In genomic region chr21:36981049-36981391, GRCh38 we compare ENCODE assay signal across 10 cellular contexts. TPM values are rescaled to one million over a fixed set of nuclear protein-coding genes. Genes with fewer than 3 reads are reported as not detected.
DNase-seq lines count a peak whose midpoint lies in the region; ATAC-seq, FAIRE-seq and TF ChIP-seq lines count a peak whose summit lies in the region.
"Had no signal": no experiment of that assay in that cellular context is flagged by ENCODE, and none has a peak within 500 bp of the region (broad histone marks: within the 10 kb centered on the region; RNA-seq: fewer than 3 reads in every experiment).

No MANE protein-coding gene starts in this region.

- no peaks in the 10 kb centered on the region for H3K9me3 Mint-ChIP-seq in type B pancreatic cell

- no peak overlapping the region for H3K27ac Mint-ChIP-seq in type B pancreatic cell

- H3K18ac ChIP-seq in mesenchymal stem cell (ENCODE audit: low read depth in 1 of 2, low read length in 2 of 2): peak overlapping the region; percentile 50 to 61

- intact Hi-C loops in Right ventricle myocardium superior (cut with DNase I) (no loop called here), GM12878 (cut with micrococcal nuclease; ENCODE audit: unreplicated experiment) (loop anchor here (10.0 kb wide), 1 partner anchor 384 kb away; the partner anchor contains the start of gene DYRK1A)

- no peaks in the 10 kb centered on the region for H4K20me1 ChIP-seq in GM12878 (ENCODE audit: control insufficient read depth, insufficient read depth)

- in situ Hi-C loops in GM12878 (cut with MboI): no loop called here

- H3K9me3 ChIP-seq in cardiac muscle cell (ENCODE audit: low read depth) (no peaks in the 10 kb centered on the region), GM12878 (replicated peaks; ENCODE audit: control insufficient read depth, insufficient read depth, low read length) (no peaks in the 10 kb centered on the region), mesenchymal stem cell (ENCODE audit: control insufficient read depth, low read length) (no peaks in the 10 kb centered on the region)

- H4K8ac ChIP-seq in mesenchymal stem cell (ENCODE audit: low read length): peak overlapping the region; percentile 94

- POLR2A ChIA-PET in GM12878 (lab: Charles Lee): interaction anchor here (0.6 kb wide), 1 partner anchor 840 kb away, joined by 4 read pairs; no protein-coding TSS in a partner anchor

- ATAC-seq in Right ventricle myocardium superior (ENCODE audit: poor library complexity) (no peak), GM12878 (no peak; the same call in 2 of the 3 replicates), GM18858 (IDR thresholded peaks at IDR 0.05; ENCODE audit: unreplicated experiment) (no peak), HG03095 (IDR thresholded peaks at IDR 0.05; ENCODE audit: unreplicated experiment) (no peak), HG02938 (IDR thresholded peaks at IDR 0.05; ENCODE audit: unreplicated experiment) (no peak)

- H2BK5ac ChIP-seq in mesenchymal stem cell (ENCODE audit: low read depth, low read length, poor library complexity, severe bottlenecking): no peak overlapping the region

- H3K36me3 ChIP-seq in cardiac muscle cell (no peaks in the 10 kb centered on the region), GM12878 (ENCODE audit: control insufficient read depth in 2 of 2, insufficient read depth in 2 of 2, low read length in 1 of 2) (no peaks in the 10 kb centered on the region), mesenchymal stem cell (ENCODE audit: control insufficient read depth in 1 of 2, insufficient read depth in 2 of 2, low read depth in 1 of 2, low read length in 2 of 2) (no peaks in the 10 kb centered on the region)

- CTCF ChIA-PET in GM12878 (lab: Yijun Ruan, JAX): interaction anchor here (2.0 kb wide), 1 partner anchor 29 kb away, joined by 7 read pairs; no protein-coding TSS in a partner anchor

- H3K4me3 Mint-ChIP-seq in type B pancreatic cell: peak overlapping the region; percentile 82

- TF ChIP-seq EP300 in GM12878 (IDR thresholded peaks at IDR 0.05; ENCODE audit: borderline replicate concordance in 1 of 2, control insufficient read depth in 1 of 2, low read depth in 2 of 2, low read length in 2 of 2): no peak

- H3K4ac ChIP-seq in mesenchymal stem cell (ENCODE audit: low read depth in 1 of 2, low read length in 2 of 2): peak overlapping the region in 1 of 2 experiments; percentile 64

- RAD21 ChIA-PET in GM12878 (lab: Charles Lee; ENCODE audit: unreplicated experiment): no interaction called here

- H3K4me3 ChIP-seq in cardiac muscle cell: peak overlapping the region; percentile 30
- H3K4me3 ChIP-seq in GM12878: peak overlapping the region; percentile 47; the same call in 1 of the 2 replicates
- peak overlapping the region in 1 of 2 experiments; percentile 77 for H3K4me3 ChIP-seq in mesenchymal stem cell (ENCODE audit: insufficient read depth in 1 of 2, low read depth in 1 of 2, low read length in 2 of 2)

- H3K9ac ChIP-seq in GM12878 (ENCODE audit: control insufficient read depth, insufficient read depth, low read length) (peak overlapping the region; percentile 28), mesenchymal stem cell (ENCODE audit: low read length) (peak overlapping the region; percentile 71)

- H2AFZ ChIP-seq in GM12878 (ENCODE audit: control insufficient read depth, low read depth, low read length): peak overlapping the region; percentile 73
- peak overlapping the region; percentile 83 for H2AFZ ChIP-seq in mesenchymal stem cell (ENCODE audit: low read depth, low read length)

- H3K27ac ChIP-seq in cardiac muscle cell (no peak overlapping the region), GM12878 (ENCODE audit: control insufficient read depth, insufficient read depth) (no peak overlapping the region), mesenchymal stem cell (ENCODE audit: low read length, poor library complexity, severe bottlenecking) (no peak overlapping the region)

- 0% methylated on average over 2 of the region's 2 CpGs for WGBS in GM12878 (ENCODE audit: insufficient coverage, insufficient replicate concordance, low lambda C conversion rate, missing lambda C conversion rate)
- no CpG with 5 or more reads among the region's 2 CpGs for WGBS in mesenchymal stem cell

- H3K23ac ChIP-seq in mesenchymal stem cell (ENCODE audit: low read length in 2 of 2): no peak overlapping the region

- DNase-seq in cardiac muscle cell (ENCODE audit: low read depth in 1 of 2, low spot score in 1 of 2): no peak
- DNase-seq in Right ventricle myocardium superior: no peak
- no peak for DNase-seq in GM12878 (ENCODE audit: low read depth, low spot score)
- DNase-seq in mesenchymal stem cell: no peak
- DNase-seq in type B pancreatic cell (ENCODE audit: extremely low spot score, unreplicated experiment): no peak
- DNase-seq: effector CD4-positive, alpha-beta T cell; SW 1271 had no signal

- H3K4me2 ChIP-seq in GM12878 (ENCODE audit: control insufficient read depth, insufficient read depth): peak overlapping the region; percentile 91
- H3K4me2 ChIP-seq in mesenchymal stem cell (ENCODE audit: low read length, poor library complexity, severe bottlenecking): peak overlapping the region; percentile 98

- TF ChIP-seq RAD21 in GM12878 (IDR thresholded peaks at IDR 0.05; ENCODE audit: insufficient read depth, low read depth, low read length): no peak

- H3K4me1 ChIP-seq in cardiac muscle cell (ENCODE audit: low read depth) (no peaks in the 10 kb centered on the region), GM12878 (ENCODE audit: control insufficient read depth, insufficient read depth, low read length) (peaks cover 15% of the 10 kb centered on the region), mesenchymal stem cell (ENCODE audit: control insufficient read depth, insufficient read depth, low read depth, low read length) (peaks cover 11% of the 10 kb centered on the region)

- no peak overlapping the region for H2AK5ac ChIP-seq in mesenchymal stem cell (ENCODE audit: low read length, severe bottlenecking)

- no peaks in the 10 kb centered on the region for H3K79me2 ChIP-seq in GM12878 (ENCODE audit: control insufficient read depth, insufficient read depth, low read length)

- H2BK120ac ChIP-seq in mesenchymal stem cell (ENCODE audit: low read depth, low read length): no peak overlapping the region

- H3K36me3 Mint-ChIP-seq in type B pancreatic cell: no peaks in the 10 kb centered on the region

- H3K27me3 Mint-ChIP-seq in type B pancreatic cell: peaks cover 13% of the 10 kb centered on the region

- H3K79me1 ChIP-seq in mesenchymal stem cell (replicated peaks; ENCODE audit: low read length, poor library complexity, severe bottlenecking): peaks cover 9% of the 10 kb centered on the region

- FAIRE-seq in GM12878 (lab: Jason Lieb, UNC): no peak

- H2BK15ac ChIP-seq in mesenchymal stem cell (ENCODE audit: low read depth, poor library complexity, severe bottlenecking): no peak overlapping the region

- peaks cover 20% of the 10 kb centered on the region for H3K27me3 ChIP-seq in cardiac muscle cell
- no peaks in the 10 kb centered on the region for H3K27me3 ChIP-seq in GM12878 (replicated peaks in 1 of 2; ENCODE audit: control insufficient read depth in 2 of 2, insufficient read depth in 2 of 2, low read length in 1 of 2)
- H3K27me3 ChIP-seq in mesenchymal stem cell (ENCODE audit: control insufficient read depth in 1 of 2, insufficient read depth in 1 of 2, low read length in 2 of 2): peaks cover 0 to 5% of the 10 kb centered on the region in 2 experiments

- peak overlapping the region in 1 of 2 experiments; percentile 11 for H3K14ac ChIP-seq in mesenchymal stem cell (ENCODE audit: low read length in 2 of 2)

- peak overlapping the region; percentile 92 for H4K91ac ChIP-seq in mesenchymal stem cell (ENCODE audit: low read length)

- no peak for TF ChIP-seq CTCF in cardiac muscle cell (IDR thresholded peaks at IDR 0.05; ENCODE audit: low read depth, low read length)
- no peak for TF ChIP-seq CTCF in GM12878 (IDR thresholded peaks at IDR 0.05 in 2 of 3, conservative IDR thresholded peaks at IDR 0.05 in 1 of 3; ENCODE audit: control insufficient read depth in 2 of 3, extremely low read depth in 1 of 3, insufficient read depth in 1 of 3, low read depth in 3 of 3, low read length in 3 of 3)
- TF ChIP-seq CTCF in type B pancreatic cell (conservative IDR thresholded peaks at IDR 0.05): no peak

- peaks cover 15% of the 10 kb centered on the region for H3K4me1 Mint-ChIP-seq in type B pancreatic cell (ENCODE audit: unreplicated experiment)

- SMC1A ChIA-PET in GM12878 (lab: Charles Lee; ENCODE audit: uncharacterized antibody, unreplicated experiment): no interaction called here

- no TSS peak for BruUV-seq in GM12878 (replicated peaks; lab: Mats Ljungman, UMichigan)

- TF ChIP-seq POLR2A in GM12878 (IDR thresholded peaks at IDR 0.05; ENCODE audit: low read depth, low read length): no peak

- no peak overlapping the region for H2BK12ac ChIP-seq in mesenchymal stem cell (ENCODE audit: low read length in 2 of 2)

RNA-seq across cellular contexts. Expression of gene HLCS, which starts 14.6 kb away (rescaled TPM):
- total RNA-seq in cardiac muscle cell (14.6 and 20.1 TPM in 2 replicates), Right ventricle myocardium superior (6.3 TPM), GM12878 (2014; rRNA removed) (9.7 and 12.8 TPM in 2 replicates), GM12878 (2014; rRNA removed; fragmentation: Illumina TruSeq; extraction: Trizol) (9.5 and 11.4 TPM in 2 replicates), GM12878 (2021) (11.9 and 13.3 TPM in 2 replicates), type B pancreatic cell (ENCODE audit: low replicate concordance) (10.6 and 14.8 TPM in 2 replicates)
- polyA plus RNA-seq in cardiac muscle cell (12.4 and 17.8 TPM in 2 replicates), GM12878 (2011; rRNA removed) (10.0 and 10.1 TPM in 2 replicates), GM12878 (2014; fragmentation: Illumina TruSeq; extraction: Trizol) (9.9 and 11.0 TPM in 2 replicates), GM12878 (2014; fragmentation: Nextera tagmentation; extraction: Ambion mirVana) (1 to 10 TPM; 1.5 to 1.8 TPM), GM12878 (2014; rRNA removed) (9.5 and 9.6 TPM in 2 replicates), GM12878 (2016; fragmentation: Nextera tagmentation; extraction: Ambion mirVana) (10 to 100 TPM in 1 of 2 experiments, 1 to 10 TPM in 1; 9.4 to 12.7 TPM)
- 39.1 and 48.4 TPM in 2 replicates for total RNA-seq in GM12878 (2013; cell fraction: nucleolus; rRNA removed)
- polyA plus RNA-seq in GM12878 (2011; ENCODE audit: low read depth): 4.9 TPM
- 6.2 and 7.1 TPM in 2 replicates for polyA plus RNA-seq in GM12878 (2011; cell fraction: cytosol; rRNA removed)
- 12.9 and 15.6 TPM in 2 replicates for polyA plus RNA-seq in GM12878 (2011; cell fraction: nucleus; rRNA removed)
- polyA plus RNA-seq in GM12878 (2012): 5.0 and 5.3 TPM in 2 replicates
- polyA minus RNA-seq in GM12878 (2011; rRNA and poly(A)+ RNA removed): 13.1 and 20.6 TPM in 2 replicates
- 3.5 and 3.7 TPM in 2 replicates for polyA minus RNA-seq in GM12878 (2011; cell fraction: cytosol; rRNA and poly(A)+ RNA removed)
- polyA minus RNA-seq in GM12878 (2011; cell fraction: nucleus; rRNA and poly(A)+ RNA removed): 11.6 and 15.7 TPM in 2 replicates
- polyA plus RNA-seq in mesenchymal stem cell (2013, experiment 1 of 2): 12.3 TPM
- 12.5 TPM for polyA plus RNA-seq in mesenchymal stem cell (2013, experiment 2 of 2)

RNA-seq across cellular contexts. Expression of gene RIPPLY3, which starts 25.5 kb away (rescaled TPM):
- total RNA-seq in cardiac muscle cell (not detected in 2 replicates), Right ventricle myocardium superior (not detected), GM12878 (2014; rRNA removed) (not detected in 2 replicates), GM12878 (2014; rRNA removed; fragmentation: Illumina TruSeq; extraction: Trizol) (not detected in 2 replicates), GM12878 (2021) (not detected in 2 replicates), type B pancreatic cell (ENCODE audit: low replicate concordance) (0.93 and 3.7 TPM in 2 replicates)
- polyA plus RNA-seq in cardiac muscle cell (0.22 TPM in 1 of 2 replicates, not detected in the other), GM12878 (2011; rRNA removed) (not detected in 2 replicates), GM12878 (2014; fragmentation: Illumina TruSeq; extraction: Trizol) (not detected in 2 replicates), GM12878 (2014; fragmentation: Nextera tagmentation; extraction: Ambion mirVana) (not detected), GM12878 (2014; rRNA removed) (not detected in 2 replicates), GM12878 (2016; fragmentation: Nextera tagmentation; extraction: Ambion mirVana) (not detected)
- not detected in 2 replicates for total RNA-seq in GM12878 (2013; cell fraction: nucleolus; rRNA removed)
- not detected for polyA plus RNA-seq in GM12878 (2011; ENCODE audit: low read depth)
- polyA plus RNA-seq in GM12878 (2011; cell fraction: cytosol; rRNA removed): not detected in 2 replicates
- not detected in 2 replicates for polyA plus RNA-seq in GM12878 (2011; cell fraction: nucleus; rRNA removed)
- polyA plus RNA-seq in GM12878 (2012): not detected in 2 replicates
- not detected in 2 replicates for polyA minus RNA-seq in GM12878 (2011; rRNA and poly(A)+ RNA removed)
- not detected in 2 replicates for polyA minus RNA-seq in GM12878 (2011; cell fraction: cytosol; rRNA and poly(A)+ RNA removed)
- not detected in 2 replicates for polyA minus RNA-seq in GM12878 (2011; cell fraction: nucleus; rRNA and poly(A)+ RNA removed)
- polyA plus RNA-seq in mesenchymal stem cell (2013, experiment 1 of 2): 0.03 TPM
- 0.05 TPM for polyA plus RNA-seq in mesenchymal stem cell (2013, experiment 2 of 2)
